Comparison of ENCODE assay signal across 16 cellular contexts in genomic region chr2:95347681-95348608, GRCh38. TPM values are rescaled to one million over a fixed set of nuclear protein-coding genes. Genes with fewer than 3 reads are reported as not detected.
DNase-seq lines count a peak whose midpoint lies in the region; ATAC-seq and TF ChIP-seq lines count a peak whose summit lies in the region.
"Had no signal": no experiment of that assay in that cellular context is flagged by ENCODE, and none has a peak within 500 bp of the region (broad histone marks: within the 10 kb centered on the region; RNA-seq: fewer than 3 reads in every experiment).

No MANE protein-coding gene starts in this region.

- H3K27ac Mint-ChIP-seq in natural killer cell (no peak overlapping the region), type B pancreatic cell (no peak overlapping the region)
- H3K27ac Mint-ChIP-seq: activated CD4-positive, alpha-beta T cell treated with anti-CD3 and anti-CD28 coated beads for 36 hours had no signal

- peaks cover 0 to 23% (median 11%) of the 10 kb centered on the region in 9 donors for H3K4me1 ChIP-seq in heart right ventricle
- H3K4me1 ChIP-seq in colonic mucosa, result no peaks in the 10 kb centered on the region

- H3K36me3 Mint-ChIP-seq in natural killer cell (no peaks in the 10 kb centered on the region), type B pancreatic cell (no peaks in the 10 kb centered on the region)

- POLR2A ChIA-PET in GM10248 (lab: Yijun Ruan, JAX), result no interaction called here

- H3K27ac ChIP-seq in heart right ventricle (peak overlapping the region in 4 of 10 donors; percentile 6 to 74 (median 44)), colonic mucosa (no peak overlapping the region), substantia nigra (ENCODE audit: low read depth, low read length, poor library complexity, severe bottlenecking) (no peak overlapping the region)

- H3K4me3 Mint-ChIP-seq in natural killer cell (peak overlapping the region; percentile 53), type B pancreatic cell (peak overlapping the region; percentile 79)
- H3K4me3 Mint-ChIP-seq: activated CD4-positive, alpha-beta T cell treated with anti-CD3 and anti-CD28 coated beads for 36 hours had no signal

- WGBS in heart right ventricle, 2 donors, result 68% methylated on average over 22 of the region's 22 CpGs

- DNase-seq in Right ventricle myocardium superior (peak; percentile 33), heart right ventricle (no peak), colonic mucosa (peak; percentile 14), natural killer cell (no peak), type B pancreatic cell (ENCODE audit: extremely low spot score, unreplicated experiment) (peak; percentile 64), NCI-H2196 (lab: John Stamatoyannopoulos, UW; ENCODE audit: unreplicated experiment) (no peak), substantia nigra (lab: John Stamatoyannopoulos, UW) (no peak), GM10248 (ENCODE audit: extremely low spot score) (no peak)
- DNase-seq: activated CD4-positive, alpha-beta T cell treated with anti-CD3 and anti-CD28 coated beads for 36 hours; central memory CD4-positive, alpha-beta T cell; DMS53; NCI-H1092 treated with DMSO at 0.1 percent for 48 hours; T-helper 2 cell had no signal

- no peak overlapping the region for H3K9ac ChIP-seq in colonic mucosa (ENCODE audit: low read depth in 2 of 2, low read length in 2 of 2)

- H3K36me3 ChIP-seq in heart right ventricle (no peaks in the 10 kb centered on the region), colonic mucosa (no peaks in the 10 kb centered on the region)
- H3K36me3 ChIP-seq: ovary, uterus had no signal

- H3K4me3 ChIP-seq in heart right ventricle (peak overlapping the region in 5 of 10 donors; percentile 33 to 77 (median 54)), colonic mucosa (no peak overlapping the region)

- TF ChIP-seq CTCF in heart right ventricle (IDR thresholded peaks at IDR 0.05), result no peak
- no peak for TF ChIP-seq CTCF in colonic mucosa (IDR thresholded peaks at IDR 0.05)
- no peak for TF ChIP-seq CTCF in natural killer cell (IDR thresholded peaks at IDR 0.05)
- no peak for TF ChIP-seq CTCF in type B pancreatic cell (conservative IDR thresholded peaks at IDR 0.05)
- TF ChIP-seq CTCF in GM10248 (IDR thresholded peaks at IDR 0.05; ENCODE audit: control extremely low read depth, extremely low read depth, low read depth, missing control alignments), result no peak

- H3K27me3 ChIP-seq in heart right ventricle, result peaks cover 0 to 58% (median 4%) of the 10 kb centered on the region in 7 donors
- H3K27me3 ChIP-seq in colonic mucosa, result peaks cover 26% of the 10 kb centered on the region
- H3K27me3 ChIP-seq: ovary, uterus had no signal

- peaks cover 15 to 23% of the 10 kb centered on the region in 2 donors for H3K27me3 Mint-ChIP-seq in natural killer cell (ENCODE audit: low read depth in 2 of 2)
- peaks cover 56% of the 10 kb centered on the region for H3K27me3 Mint-ChIP-seq in type B pancreatic cell

- ATAC-seq in Right ventricle myocardium superior (ENCODE audit: poor library complexity) (no peak), heart right ventricle (no peak), natural killer cell (no peak)
- ATAC-seq: activated CD4-positive, alpha-beta T cell treated with anti-CD3 and anti-CD28 coated beads for 36 hours; HepG2 had no signal

- no peaks in the 10 kb centered on the region for H3K9me3 ChIP-seq in heart right ventricle
- H3K9me3 ChIP-seq in colonic mucosa, result no peaks in the 10 kb centered on the region
- H3K9me3 ChIP-seq: ovary, uterus had no signal

- H3K4me1 Mint-ChIP-seq in natural killer cell (peaks cover 0 to 4% of the 10 kb centered on the region in 2 donors), type B pancreatic cell (ENCODE audit: unreplicated experiment) (peaks cover 5% of the 10 kb centered on the region)
- H3K4me1 Mint-ChIP-seq: activated CD4-positive, alpha-beta T cell treated with anti-CD3 and anti-CD28 coated beads for 36 hours had no signal

- H3K9me3 Mint-ChIP-seq in natural killer cell (no peaks in the 10 kb centered on the region), type B pancreatic cell (no peaks in the 10 kb centered on the region)

- intact Hi-C loops in Right ventricle myocardium superior (cut with DNase I), result no loop called here
- intact Hi-C loops in heart right ventricle (cut with DNase I), result loop anchor here in 1 of 10 donors (5.0 kb wide), 1 partner anchor 54 kb away; the partner anchor contains the start of gene FAHD2A
- intact Hi-C loops in colonic mucosa (cut with DNase I), result loop anchor here (10.0 kb wide), 1 partner anchor 387 kb away; no protein-coding TSS in a partner anchor
- intact Hi-C loops in natural killer cell (cut with micrococcal nuclease), result no loop called here

- CTCF ChIA-PET in GM10248 (lab: Yijun Ruan, JAX), result interaction anchor here (1.0 kb wide), 1 partner anchor 10 kb away, joined by 4 read pairs; no protein-coding TSS in a partner anchor

RNA-seq across cellular contexts. Expression of gene KCNIP3, which starts 50.8 kb away (rescaled TPM):
- total RNA-seq in Right ventricle myocardium superior (8.4 TPM), heart right ventricle (1 to 10 TPM; 2.1 to 8.0 (median 3.9) TPM), colonic mucosa (1 to 10 TPM; 1.5 to 2.3 TPM), natural killer cell (1 to 10 TPM in 1 of 3 donors, under 1 TPM in 1, not detected in 1; 0.52 to 1.4 TPM), type B pancreatic cell (ENCODE audit: low replicate concordance) (5.1 and 5.3 TPM in 2 replicates)
- 1 to 10 TPM; 3.6 to 6.8 TPM for polyA plus RNA-seq in heart right ventricle
- total RNA-seq: activated CD4-positive, alpha-beta T cell treated with anti-CD3 and anti-CD28 coated beads for 36 hours; HepG2 had no signal
- polyA plus RNA-seq: HepG2 had no signal

RNA-seq across cellular contexts. Expression of gene FAHD2A, which starts 54.6 kb away (rescaled TPM):
- total RNA-seq in Right ventricle myocardium superior, result 39.9 TPM
- total RNA-seq in heart right ventricle, result 10 to 100 TPM; 24.1 to 45.1 (median 39.8) TPM
- polyA plus RNA-seq in heart right ventricle, result 10 to 100 TPM; 26.5 to 40.9 TPM
- total RNA-seq in colonic mucosa, result 10 to 100 TPM; 21.0 to 28.9 TPM
- 10 to 100 TPM; 21.6 to 25.4 (median 22.0) TPM for total RNA-seq in natural killer cell
- total RNA-seq in type B pancreatic cell (ENCODE audit: low replicate concordance), result 23.4 and 39.2 TPM in 2 replicates

Comparison
In these comparisons a context has a peak if more than half of its experiments do, and no peak if none do; other contexts are left out.
1. DNase-seq: peak in Right ventricle myocardium superior (single experiment), colonic mucosa (single experiment) and type B pancreatic cell (single experiment); none in heart right ventricle (0 of 2), natural killer cell (single experiment), NCI-H2196 (single experiment), substantia nigra (0 of 49) and GM10248 (single experiment).